In the genomic region with DNA sequence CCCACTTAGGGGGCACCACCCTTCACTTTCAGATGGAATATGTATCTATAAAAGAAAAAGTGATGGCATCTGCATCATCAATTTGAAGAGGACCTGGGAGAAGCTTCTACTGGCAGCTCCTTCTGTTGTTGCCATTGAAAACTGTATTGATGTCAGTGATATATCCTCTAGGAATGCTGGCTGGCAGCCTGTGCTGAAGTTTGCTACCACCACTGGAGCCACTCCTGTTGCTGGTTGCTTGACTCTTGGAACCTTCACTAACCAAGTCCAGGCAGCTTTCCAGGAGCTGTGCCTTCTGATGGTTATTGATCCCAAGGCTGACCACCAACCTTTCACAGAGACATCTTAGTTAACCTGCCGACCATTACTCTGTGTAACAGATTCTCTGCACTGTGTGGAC, we compare ENCODE assay signal across 16 cellular contexts. TPM values are rescaled to one million over a fixed set of nuclear protein-coding genes. Genes with fewer than 3 reads are reported as not detected.
DNase-seq lines count a peak whose midpoint lies in the region; ATAC-seq, FAIRE-seq and TF ChIP-seq lines count a peak whose summit lies in the region.
"Had no signal": no experiment of that assay in that cellular context is flagged by ENCODE, and none has a peak within 500 bp of the region (broad histone marks: within the 10 kb centered on the region; RNA-seq: fewer than 3 reads in every experiment).

No MANE protein-coding gene starts in this region.

- TF ChIP-seq CTCF in ascending aorta (IDR thresholded peaks at IDR 0.05), result no peak
- no peak for TF ChIP-seq CTCF in fibroblast of villous mesenchyme (IDR thresholded peaks at IDR 0.05; ENCODE audit: insufficient read depth, low read depth, low read length)
- TF ChIP-seq CTCF in OCI-LY7 (conservative IDR thresholded peaks at IDR 0.05; ENCODE audit: low read length), result no peak

- ATAC-seq in Right ventricle myocardium superior (ENCODE audit: poor library complexity), result no peak
- ATAC-seq: activated naive CD8-positive, alpha-beta T cell treated with anti-CD3 and anti-CD28 coated beads, Interleukin-2, amount 50 U/mL, for 24 hours; heart left ventricle; left ventricle myocardium superior; right lobe of liver; T-cell had no signal

- TF ChIP-seq POLR2A in H54 (IDR thresholded peaks at IDR 0.05; ENCODE audit: low read depth, low read length), result no peak

- no peak overlapping the region for H3K4me2 ChIP-seq in OCI-LY7 (ENCODE audit: low read length)

- DNase-seq in H54 (ENCODE audit: insufficient read length, low spot score), result peak; percentile 25
- peak in 1 of 2 donors; percentile 80 for DNase-seq in ascending aorta (ENCODE audit: low spot score in 2 of 2)
- peak; percentile 12 for DNase-seq in fibroblast of villous mesenchyme (ENCODE audit: low read depth)
- peak; percentile 49 for DNase-seq in stromal cell of bone marrow (ENCODE audit: low read depth)
- no peak for DNase-seq in OCI-LY7 (ENCODE audit: low spot score)
- no peak for DNase-seq in Right ventricle myocardium superior
- DNase-seq in NCI-H748 treated with DMSO at 0.1 percent for 48 hours (lab: John Stamatoyannopoulos, UW), result no peak
- no peak for DNase-seq in NCI-H1436 treated with DMSO at 0.1 percent for 48 hours (lab: John Stamatoyannopoulos, UW)
- DNase-seq: activated naive CD8-positive, alpha-beta T cell treated with anti-CD3 and anti-CD28 coated beads, Interleukin-2, amount 50 U/mL, for 24 hours; activated T-cell treated with anti-CD3 and anti-CD28 coated beads, Interleukin-2, amount 50 U/mL, for 1 hour; effector CD8-positive, alpha-beta T cell; heart left ventricle; left ventricle myocardium superior; NCI-H446 treated with DMSO at 0.1 percent for 48 hours; right lobe of liver; T-cell had no signal

- BruUV-seq in OCI-LY7 (replicated peaks; lab: Mats Ljungman, UMichigan), result no TSS peak

- H3K9me3 ChIP-seq in ascending aorta, result no peaks in the 10 kb centered on the region
- H3K9me3 ChIP-seq in OCI-LY7 (ENCODE audit: low read length), result no peaks in the 10 kb centered on the region
- H3K9me3 ChIP-seq: heart left ventricle, right lobe of liver had no signal

- FAIRE-seq in H54 (lab: Jason Lieb, UNC), result no peak

- no peaks in the 10 kb centered on the region for H3K27me3 ChIP-seq in ascending aorta
- H3K27me3 ChIP-seq: heart left ventricle, right lobe of liver had no signal

- H3K4me1 ChIP-seq in ascending aorta (peaks cover 0 to 26% of the 10 kb centered on the region in 2 donors), OCI-LY7 (ENCODE audit: insufficient read depth, low read length, poor library complexity, severe bottlenecking) (no peaks in the 10 kb centered on the region)
- H3K4me1 ChIP-seq: right lobe of liver had no signal

- H3K27ac ChIP-seq in ascending aorta (peak overlapping the region; percentile 50 to 67), OCI-LY7 (ENCODE audit: low read depth, low read length, poor library complexity, severe bottlenecking) (no peak overlapping the region)
- H3K27ac ChIP-seq: heart left ventricle, right lobe of liver had no signal

- H3K9me2 ChIP-seq in OCI-LY7 (ENCODE audit: insufficient read depth, low read length), result no peaks in the 10 kb centered on the region

- no peak overlapping the region for H2AFZ ChIP-seq in OCI-LY7 (ENCODE audit: low read length)

- H3K79me2 ChIP-seq in OCI-LY7 (ENCODE audit: insufficient read depth, low read depth, low read length), result peaks cover 60% of the 10 kb centered on the region; the same call in 1 of the 2 replicates

- CTCF ChIA-PET in OCI-LY7 (lab: Charles Lee; ENCODE audit: unreplicated experiment), result no interaction called here

- H4K20me1 ChIP-seq in OCI-LY7 (ENCODE audit: insufficient read depth, low read length), result no peaks in the 10 kb centered on the region; the same call in 1 of the 2 replicates

- intact Hi-C loops in ascending aorta (cut with DNase I) (no loop called here), OCI-LY7 (cut with micrococcal nuclease; ENCODE audit: unreplicated experiment) (no loop called here), Right ventricle myocardium superior (cut with DNase I) (no loop called here)

- POLR2A ChIA-PET in OCI-LY7 (lab: Charles Lee), result interaction anchor here (0.6 to 0.8 kb wide), 3 partner anchors 13 to 22 kb away, joined by 3 to 4 read pairs (median 3); no protein-coding TSS in a partner anchor

- no peak overlapping the region for H3K4me3 ChIP-seq in ascending aorta
- no peak overlapping the region for H3K4me3 ChIP-seq in fibroblast of villous mesenchyme (ENCODE audit: low read depth, low read length)
- H3K4me3 ChIP-seq in OCI-LY7 (ENCODE audit: low read depth, low read length, poor library complexity, severe bottlenecking), result no peak overlapping the region
- H3K4me3 ChIP-seq: heart left ventricle, right lobe of liver had no signal

- no peaks in the 10 kb centered on the region for H3K36me3 ChIP-seq in ascending aorta
- H3K36me3 ChIP-seq in OCI-LY7 (ENCODE audit: insufficient read depth, low read length), result peaks cover 85% of the 10 kb centered on the region
- H3K36me3 ChIP-seq: right lobe of liver had no signal

RNA-seq across cellular contexts. Expression of a gene that starts 44.7 kb away (rescaled TPM):
- total RNA-seq in ascending aorta, result 26.0 TPM
- total RNA-seq in fibroblast of villous mesenchyme, result 15.1 TPM in 2 replicates
- 109 and 117 TPM in 2 replicates for total RNA-seq in OCI-LY7 (2014; rRNA removed; shearing (Covaris generic))
- total RNA-seq in OCI-LY7 (2022), result 84.6 and 122 TPM in 2 replicates
- 11.0 TPM for total RNA-seq in Right ventricle myocardium superior

Comparison
In these comparisons a context has a peak if more than half of its experiments do, and no peak if none do; other contexts are left out.
1. DNase-seq: peak in H54 (single experiment), fibroblast of villous mesenchyme (single experiment) and stromal cell of bone marrow (single experiment); none in OCI-LY7 (single experiment), Right ventricle myocardium superior (single experiment), NCI-H748 treated with DMSO at 0.1 percent for 48 hours (single experiment) and NCI-H1436 treated with DMSO at 0.1 percent for 48 hours (single experiment).